ENCODE assay signal across 6 cellular contexts in the genomic region with DNA sequence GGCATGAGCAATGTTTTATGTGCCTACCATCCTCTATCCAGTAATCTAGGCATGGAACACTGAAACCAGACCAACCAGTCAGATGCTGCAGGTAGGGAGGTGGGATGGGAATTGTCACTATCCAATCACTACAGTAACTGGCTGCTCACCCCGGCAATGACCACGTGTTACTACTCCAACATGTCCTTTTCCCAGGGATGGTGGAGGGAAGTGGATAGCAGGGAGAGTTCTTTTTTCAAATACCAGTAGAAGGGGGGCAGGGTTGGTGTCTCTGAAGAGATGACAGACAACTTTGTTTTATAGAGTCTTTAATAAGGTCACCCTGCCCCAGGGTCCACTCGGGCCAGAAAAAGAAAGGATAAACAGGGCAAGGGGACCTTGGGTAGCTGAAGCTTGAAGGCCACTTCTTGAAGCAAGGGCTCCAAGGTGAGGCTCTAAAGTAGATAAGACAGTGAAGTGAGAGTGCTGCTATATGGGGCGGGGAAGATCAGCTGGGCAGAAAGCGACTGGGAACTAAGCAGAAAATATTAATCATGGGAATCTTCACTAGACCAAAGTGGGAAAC. TPM values are rescaled to one million over a fixed set of nuclear protein-coding genes. Genes with fewer than 3 reads are reported as not detected.
DNase-seq lines count a peak whose midpoint lies in the region; ATAC-seq and TF ChIP-seq lines count a peak whose summit lies in the region.

No MANE protein-coding gene starts in this region.

- peak overlapping the region in 3 of 4 donors; percentile 52 to 68 (median 67) for H3K4me3 ChIP-seq in tibial nerve

- no peaks in the 10 kb centered on the region for H3K27me3 Mint-ChIP-seq in activated CD4-positive, alpha-beta T cell treated with anti-CD3 and anti-CD28 coated beads, Interleukin-2, amount 10 ng/mL, durations not matched to agents 7 days and 5 days

- no peaks in the 10 kb centered on the region for H3K27me3 ChIP-seq in tibial nerve

- H3K27ac Mint-ChIP-seq in activated CD4-positive, alpha-beta T cell treated with anti-CD3 and anti-CD28 coated beads, Interleukin-2, amount 10 ng/mL, durations not matched to agents 7 days and 5 days: peak overlapping the region; percentile 86

- H3K36me3 Mint-ChIP-seq in activated CD4-positive, alpha-beta T cell treated with anti-CD3 and anti-CD28 coated beads, Interleukin-2, amount 10 ng/mL, durations not matched to agents 7 days and 5 days (ENCODE audit: low read depth): peaks cover 48% of the 10 kb centered on the region

- peak; percentile 5 to 12 for ATAC-seq in left cardiac atrium

- peak overlapping the region; percentile 69 to 91 (median 80) for H3K27ac ChIP-seq in tibial nerve

- intact Hi-C loops in left cardiac atrium (cut with DNase I): no loop called here

- no peak for TF ChIP-seq POLR2A in tibial nerve (IDR thresholded peaks at IDR 0.05)

- peaks cover 32% of the 10 kb centered on the region for H3K4me1 Mint-ChIP-seq in activated CD4-positive, alpha-beta T cell treated with anti-CD3 and anti-CD28 coated beads, Interleukin-2, amount 10 ng/mL, durations not matched to agents 7 days and 5 days

- H3K4me3 Mint-ChIP-seq in activated CD4-positive, alpha-beta T cell treated with anti-CD3 and anti-CD28 coated beads, Interleukin-2, amount 10 ng/mL, durations not matched to agents 7 days and 5 days: peak overlapping the region; percentile 87

- DNase-seq in activated CD4-positive, alpha-beta T cell treated with anti-CD3 and anti-CD28 coated beads, Interleukin-2, amount 10 ng/mL, durations not matched to agents 7 days and 5 days: no peak
- DNase-seq in activated CD4-positive, alpha-beta T cell treated with anti-CD3 and anti-CD28 coated beads for 48 hours: no peak
- DNase-seq in left cardiac atrium (no peak), tibial nerve (ENCODE audit: low spot score in 2 of 2) (no peak), SHP77 treated with DMSO at 0.1 percent for 48 hours (lab: John Stamatoyannopoulos, UW) (no peak), globus pallidus (ENCODE audit: low spot score) (no peak)

- WGBS in tibial nerve, 2 donors: 36 to 43% methylated on average over 5 of the region's 5 CpGs

- TF ChIP-seq CTCF in tibial nerve (IDR thresholded peaks at IDR 0.05): no peak

- POLR2A ChIA-PET in activated CD4-positive, alpha-beta T cell treated with anti-CD3 and anti-CD28 coated beads, Interleukin-2, amount 10 ng/mL, durations not matched to agents 7 days and 5 days (lab: Charles Lee): interaction anchor here (0.6 to 1.0 kb wide), 2 partner anchors 22 to 311 kb away, joined by 3 read pairs; no protein-coding TSS in a partner anchor

- peaks cover 0 to 52% (median 22%) of the 10 kb centered on the region in 4 donors for H3K4me1 ChIP-seq in tibial nerve

- CTCF ChIA-PET in activated CD4-positive, alpha-beta T cell treated with anti-CD3 and anti-CD28 coated beads, Interleukin-2, amount 10 ng/mL, durations not matched to agents 7 days and 5 days (lab: Charles Lee): interaction anchor here (1.1 to 3.0 kb wide), 8 partner anchors 9 to 85 kb away, joined by 4 to 12 read pairs (median 6); partner anchors contain the start of genes ACIN1, C14orf119, CDH24 and PSMB5

- no peak for TF ChIP-seq EP300 in tibial nerve (IDR thresholded peaks at IDR 0.05)

- no peaks in the 10 kb centered on the region for H3K9me3 Mint-ChIP-seq in activated CD4-positive, alpha-beta T cell treated with anti-CD3 and anti-CD28 coated beads, Interleukin-2, amount 10 ng/mL, durations not matched to agents 7 days and 5 days

- no peaks in the 10 kb centered on the region for H3K9me3 ChIP-seq in tibial nerve

- peaks cover 0 to 66% (median 16%) of the 10 kb centered on the region in 3 donors for H3K36me3 ChIP-seq in tibial nerve

RNA-seq across cellular contexts. Expression of gene CDH24, which starts 14.7 kb away (rescaled TPM):
- 1 to 10 TPM; 2.9 to 3.0 TPM for total RNA-seq in activated CD4-positive, alpha-beta T cell treated with anti-CD3 and anti-CD28 coated beads, Interleukin-2, amount 10 ng/mL, durations not matched to agents 7 days and 5 days
- total RNA-seq in left cardiac atrium (1 to 10 TPM; 1.6 to 3.4 TPM), tibial nerve (10 to 100 TPM in 1 of 4 donors, 1 to 10 TPM in 3; 3.9 to 11.1 (median 6.0) TPM)

RNA-seq across cellular contexts. Expression of gene ACIN1, which starts 22.9 kb away (rescaled TPM):
- 100 to 1,000 TPM; 202 to 221 TPM for total RNA-seq in activated CD4-positive, alpha-beta T cell treated with anti-CD3 and anti-CD28 coated beads, Interleukin-2, amount 10 ng/mL, durations not matched to agents 7 days and 5 days
- total RNA-seq in left cardiac atrium (10 to 100 TPM; 71.4 to 77.5 TPM), tibial nerve (100 to 1,000 TPM in 3 of 4 donors, 10 to 100 TPM in 1; 96.5 to 143 (median 108) TPM)

RNA-seq across cellular contexts. Expression of gene C14orf119, which starts 23.2 kb away (rescaled TPM):
- 10 to 100 TPM; 48.0 to 48.2 TPM for total RNA-seq in activated CD4-positive, alpha-beta T cell treated with anti-CD3 and anti-CD28 coated beads, Interleukin-2, amount 10 ng/mL, durations not matched to agents 7 days and 5 days
- total RNA-seq in left cardiac atrium (10 to 100 TPM; 30.8 to 37.9 TPM), tibial nerve (10 to 100 TPM; 15.5 to 35.1 (median 21.7) TPM)

RNA-seq across cellular contexts. Expression of gene PSMB11, which starts 30.0 kb away (rescaled TPM):
- under 1 TPM in 1 of 2 experiments, not detected in 1; 0.21 TPM for total RNA-seq in activated CD4-positive, alpha-beta T cell treated with anti-CD3 and anti-CD28 coated beads, Interleukin-2, amount 10 ng/mL, durations not matched to agents 7 days and 5 days
- not detected for total RNA-seq in left cardiac atrium
- total RNA-seq in tibial nerve: not detected

RNA-seq across cellular contexts. Expression of gene CIROP, which starts 32.7 kb away (rescaled TPM):
- not detected for total RNA-seq in activated CD4-positive, alpha-beta T cell treated with anti-CD3 and anti-CD28 coated beads, Interleukin-2, amount 10 ng/mL, durations not matched to agents 7 days and 5 days
- total RNA-seq in left cardiac atrium (not detected), tibial nerve (not detected)
